In genomic region chr14:65096323-65097089, GRCh38 we compare ENCODE assay signal across 8 cellular contexts. TPM values are rescaled to one million over a fixed set of nuclear protein-coding genes. Genes with fewer than 3 reads are reported as not detected.
A peak's percentile ranks its signal among the peaks of the same experiment; 100 is the strongest.
DNase-seq lines count a peak whose midpoint lies in the region; ATAC-seq and TF ChIP-seq lines count a peak whose summit lies in the region.

No MANE protein-coding gene starts in this region.

- 38 to 54% methylated on average over 6 of the region's 6 CpGs for WGBS in esophagus, 2 donors
- whole genome bisulfite sequencing in ovary, 3 donors = 10 to 21% (median 16%) methylated on average over 6 of the region's 6 CpGs

- no peaks in the 10 kb centered on the region for H3K27me3 ChIP-seq in BLaER1 treated with 17β-estradiol and CSF1 and Interleukin-3, amounts not matched to agents 10 nM and 100 nM
- H3K27me3 ChIP-seq in esophagus (ENCODE audit: control insufficient read depth in 1 of 2, insufficient read depth in 2 of 2, low read length in 2 of 2) = no peaks in the 10 kb centered on the region
- no peaks in the 10 kb centered on the region for H3K27me3 ChIP-seq in ovary

- ATAC-seq in T-helper 17 cell = no peak
- no peak for ATAC-seq in GM18517 (IDR thresholded peaks at IDR 0.05; ENCODE audit: unreplicated experiment)

- peak overlapping the region in 2 of 11 experiments; percentile 4 to 21; a peak in 2 of 22 replicates for H3K9ac ChIP-seq in BLaER1 treated with 17β-estradiol and CSF1 and Interleukin-3, amounts not matched to agents 10 nM and 100 nM

- intact Hi-C loops in ovary (cut with DNase I) = no loop called here

- no peak for TF ChIP-seq EP300 in ovary (IDR thresholded peaks at IDR 0.05)

- H3K4me3 Mint-ChIP-seq in T-helper 17 cell = peak overlapping the region; percentile 73

- no peaks in the 10 kb centered on the region for H3K9me3 ChIP-seq in BLaER1 treated with 17β-estradiol and CSF1 and Interleukin-3, amounts not matched to agents 10 nM and 100 nM (replicated peaks in 1 of 11)
- H3K9me3 ChIP-seq in T-helper 17 cell (ENCODE audit: control insufficient read depth, low read length, poor library complexity, severe bottlenecking) (no peaks in the 10 kb centered on the region), esophagus (ENCODE audit: control insufficient read depth in 2 of 2, insufficient read depth in 1 of 2, low read depth in 1 of 2, low read length in 1 of 2) (no peaks in the 10 kb centered on the region), ovary (no peaks in the 10 kb centered on the region)

- peak overlapping the region; percentile 11 to 93 (median 61); a peak in 21 of 22 replicates for H3K4me2 ChIP-seq in BLaER1 treated with 17β-estradiol and CSF1 and Interleukin-3, amounts not matched to agents 10 nM and 100 nM

- no peak for DNase-seq in T-helper 17 cell
- peak in 3 of 5 donors; percentile 27 to 52 (median 32) for DNase-seq in ovary
- DNase-seq in NCI-H1105 treated with DMSO at 0.1 percent for 48 hours (lab: John Stamatoyannopoulos, UW) = no peak
- DNase-seq in SIG-M5 treated with dmso at 0.1 percent for 504 hours (lab: John Stamatoyannopoulos, UW; ENCODE audit: unreplicated experiment) = no peak
- DNase-seq in NCI-H1436 treated with DMSO at 0.1 percent for 48 hours (lab: John Stamatoyannopoulos, UW) = no peak

- H3K4me1 Mint-ChIP-seq in T-helper 17 cell = peaks cover 54% of the 10 kb centered on the region

- no peaks in the 10 kb centered on the region for H3K27me3 Mint-ChIP-seq in T-helper 17 cell

- H3K36me3 Mint-ChIP-seq in T-helper 17 cell (ENCODE audit: low read depth) = peaks cover 13% of the 10 kb centered on the region

- H3K27ac ChIP-seq in BLaER1 treated with 17β-estradiol and CSF1 and Interleukin-3, amounts not matched to agents 10 nM and 100 nM = peak overlapping the region in 3 of 11 experiments; percentile 13 to 68 (median 27); a peak in 3 of 22 replicates
- H3K27ac ChIP-seq in esophagus (ENCODE audit: low read depth in 2 of 2, low read length in 1 of 2) (peak overlapping the region; percentile 69 to 71), ovary (peak overlapping the region in 1 of 2 donors; percentile 28)

- H4K20me1 ChIP-seq in BLaER1 treated with 17β-estradiol and CSF1 and Interleukin-3, amounts not matched to agents 10 nM and 100 nM = peaks cover 44 to 92% (median 74%) of the 10 kb centered on the region in 11 experiments; a peak in 20 of 22 replicates

- no peak for TF ChIP-seq CTCF in ovary (IDR thresholded peaks at IDR 0.05)

- H3K27ac Mint-ChIP-seq in T-helper 17 cell = peak overlapping the region; percentile 66

- H3K4me1 ChIP-seq in BLaER1 treated with 17β-estradiol and CSF1 and Interleukin-3, amounts not matched to agents 10 nM and 100 nM = peaks cover 44 to 56% (median 53%) of the 10 kb centered on the region in 10 experiments
- H3K4me1 ChIP-seq in esophagus (ENCODE audit: control insufficient read depth in 2 of 2, insufficient read depth in 2 of 2, low read length in 1 of 2) = peaks cover 0 to 4% of the 10 kb centered on the region in 2 donors
- peaks cover 26% of the 10 kb centered on the region for H3K4me1 ChIP-seq in ovary (ENCODE audit: insufficient read depth)

- peaks cover 72 to 86% (median 78%) of the 10 kb centered on the region in 11 experiments for H3K36me3 ChIP-seq in BLaER1 treated with 17β-estradiol and CSF1 and Interleukin-3, amounts not matched to agents 10 nM and 100 nM
- H3K36me3 ChIP-seq in esophagus (ENCODE audit: control insufficient read depth in 2 of 2, insufficient read depth in 2 of 2, low read length in 1 of 2) (peaks cover 6 to 8% of the 10 kb centered on the region in 2 donors), ovary (no peaks in the 10 kb centered on the region)

- TF ChIP-seq POLR2A in ovary (IDR thresholded peaks at IDR 0.05) = no peak

- H3K4me3 ChIP-seq in BLaER1 treated with 17β-estradiol and CSF1 and Interleukin-3, amounts not matched to agents 10 nM and 100 nM = no peak overlapping the region
- H3K4me3 ChIP-seq in esophagus (ENCODE audit: low read depth in 1 of 2, low read length in 2 of 2) = no peak overlapping the region
- no peak overlapping the region for H3K4me3 ChIP-seq in ovary

RNA-seq across cellular contexts. Expression of gene MAX, which starts 5.8 kb away (rescaled TPM):
- total RNA-seq in T-helper 17 cell = 100 to 1,000 TPM; 167 to 312 TPM
- polyA plus RNA-seq in esophagus = 10 to 100 TPM; 52.2 to 66.8 TPM
- 100 to 1,000 TPM in 5 of 7 donors, 10 to 100 TPM in 2; 48.4 to 168 (median 109) TPM for total RNA-seq in ovary
- 100 to 1,000 TPM in 1 of 2 donors, 10 to 100 TPM in 1; 64.1 to 111 TPM for polyA plus RNA-seq in ovary

Comparison
In these comparisons a context has a peak if more than half of its experiments do, and no peak if none do; other contexts are left out.
1. DNase-seq: peak in ovary (3 of 5); none in T-helper 17 cell (0 of 3), NCI-H1105 treated with DMSO at 0.1 percent for 48 hours (single experiment), SIG-M5 treated with dmso at 0.1 percent for 504 hours (single experiment) and NCI-H1436 treated with DMSO at 0.1 percent for 48 hours (single experiment).